ENCODE assay signal across 8 cellular contexts in the genomic region with DNA sequence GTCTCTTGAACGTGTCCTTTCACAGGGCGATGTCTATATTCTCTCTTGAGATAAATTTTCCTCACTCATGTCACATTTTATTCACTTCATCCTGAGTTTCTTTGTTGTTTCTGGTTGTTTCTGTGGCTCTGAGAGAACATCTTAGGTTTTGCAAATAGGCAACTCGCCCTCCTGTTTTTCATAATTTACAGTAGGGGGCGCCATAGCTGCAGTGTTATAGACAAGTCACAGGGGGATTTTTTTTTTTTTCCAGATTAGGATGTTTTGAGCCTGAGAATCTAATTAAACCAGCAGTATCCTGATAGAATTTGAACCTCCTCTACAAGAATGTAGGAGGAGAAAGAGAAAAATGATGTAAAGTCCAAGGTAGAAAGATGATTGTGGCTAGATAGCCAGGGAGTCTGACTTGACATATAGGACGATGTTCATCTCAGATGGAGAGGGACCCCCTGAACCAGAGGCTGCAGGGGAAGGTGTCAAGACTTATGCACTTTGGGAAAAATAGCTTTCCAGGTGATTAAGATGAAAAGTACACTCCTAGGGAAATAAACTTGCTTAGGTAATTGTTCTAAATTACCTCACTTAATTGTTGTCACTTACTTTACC.
A peak's percentile ranks its signal among the peaks of the same experiment; 100 is the strongest.
DNase-seq lines count a peak whose midpoint lies in the region; FAIRE-seq and TF ChIP-seq lines count a peak whose summit lies in the region.

No MANE protein-coding gene starts in this region.

- intact Hi-C loops in Calu3 (cut with micrococcal nuclease; ENCODE audit: unreplicated experiment): loop anchor here (5.0 kb wide), 1 partner anchor 1138 kb away; no protein-coding TSS in a partner anchor

- no peaks in the 10 kb centered on the region for H3K4me1 ChIP-seq in keratinocyte (ENCODE audit: control insufficient read depth, extremely low read depth, insufficient read depth, low read length)

- CTCF ChIA-PET in Calu3 (lab: Charles Lee): interaction anchor here (0.7 kb wide), 1 partner anchor 1948 kb away, joined by 4 read pairs; no protein-coding TSS in a partner anchor

- TF ChIP-seq CTCF in Calu3 (IDR thresholded peaks at IDR 0.05; ENCODE audit: unreplicated experiment): peak; percentile 49
- TF ChIP-seq CTCF in HL-60 (IDR thresholded peaks at IDR 0.05; ENCODE audit: insufficient read depth, low read length): peak; percentile 16
- TF ChIP-seq CTCF in SU-DHL-6 (IDR thresholded peaks at IDR 0.05; ENCODE audit: insufficient read depth, low read length, poor library complexity, severe bottlenecking): peak; percentile 60
- TF ChIP-seq CTCF in keratinocyte (optimal IDR thresholded peaks at IDR 0.05 in 1 of 3, IDR thresholded peaks at IDR 0.05 in 1 of 3, conservative IDR thresholded peaks at IDR 0.05 in 1 of 3; ENCODE audit: extremely low read depth in 1 of 3, insufficient read depth in 2 of 3, low read length in 3 of 3): peak in 2 of 3 experiments; percentile 34 to 50

- no peaks in the 10 kb centered on the region for H3K9me3 Mint-ChIP-seq in Calu3 (ENCODE audit: low read depth, unreplicated experiment)

- H2AFZ ChIP-seq in SU-DHL-6 (ENCODE audit: low read depth, low read length, severe bottlenecking) (no peak overlapping the region), keratinocyte (ENCODE audit: control insufficient read depth, low read length) (no peak overlapping the region)

- no peak overlapping the region for H3K4me3 Mint-ChIP-seq in Calu3 (ENCODE audit: low read depth, unreplicated experiment)

- BruUV-seq in Calu3 (replicated peaks; lab: Mats Ljungman, UMichigan): no TSS peak

- H3K9me2 ChIP-seq in SU-DHL-6 (replicated peaks; ENCODE audit: insufficient read depth, low read length): no peaks in the 10 kb centered on the region

- H3K4me2 ChIP-seq in SU-DHL-6 (ENCODE audit: low read depth, low read length, poor library complexity, severe bottlenecking) (no peak overlapping the region), keratinocyte (ENCODE audit: control insufficient read depth, extremely low read depth, insufficient read depth, low read depth, low read length) (no peak overlapping the region)

- no peaks in the 10 kb centered on the region for H3K4me1 Mint-ChIP-seq in Calu3 (ENCODE audit: low read depth, unreplicated experiment)

- no peaks in the 10 kb centered on the region for H3K36me3 Mint-ChIP-seq in Calu3 (ENCODE audit: insufficient read depth, unreplicated experiment)

- no peaks in the 10 kb centered on the region for H3K79me2 ChIP-seq in SU-DHL-6 (ENCODE audit: insufficient read depth, low read length)
- H3K79me2 ChIP-seq in keratinocyte (ENCODE audit: control insufficient read depth, insufficient read depth, low read length): no peaks in the 10 kb centered on the region

- no peak overlapping the region for H3K4me3 ChIP-seq in HL-60 (replicated peaks; ENCODE audit: insufficient read depth, low read length)
- no peak overlapping the region for H3K4me3 ChIP-seq in SU-DHL-6 (ENCODE audit: insufficient read depth, low read length, poor library complexity, severe bottlenecking)
- H3K4me3 ChIP-seq in keratinocyte (ENCODE audit: control insufficient read depth in 2 of 3, extremely low read depth in 1 of 3, insufficient read depth in 2 of 3, low read depth in 1 of 3, low read length in 3 of 3): no peak overlapping the region

- DNase-seq in Calu3 (no peak), HL-60 (ENCODE audit: low read depth in 1 of 2, low spot score in 1 of 2) (no peak), keratinocyte (ENCODE audit: low read depth, low spot score) (no peak), NCI-H2227 treated with DMSO at 0.1 percent for 48 hours (lab: John Stamatoyannopoulos, UW) (no peak), globus pallidus (ENCODE audit: low spot score) (no peak), retina (no peak)
- no peak for DNase-seq in activated CD4-positive, CD25-positive, alpha-beta regulatory T cell treated with anti-CD3 and anti-CD28 coated beads, Interleukin-2, amount 50 U/mL, for 72 hours

- dilution Hi-C loops in keratinocyte (cut with MboI; ENCODE audit: extremely low pct_ligation_motif_present, low sequenced_read_pairs): no loop called here

- H3K9me3 ChIP-seq in SU-DHL-6 (ENCODE audit: insufficient read depth, low read length) (no peaks in the 10 kb centered on the region), keratinocyte (ENCODE audit: control insufficient read depth, low read depth, low read length) (no peaks in the 10 kb centered on the region)

- H3K27me3 ChIP-seq in HL-60 (ENCODE audit: insufficient read depth, poor library complexity, severe bottlenecking) (no peaks in the 10 kb centered on the region), SU-DHL-6 (ENCODE audit: low read length) (no peaks in the 10 kb centered on the region), keratinocyte (ENCODE audit: control insufficient read depth, extremely low read depth, insufficient read depth, low read length) (no peaks in the 10 kb centered on the region)

- H3K27ac Mint-ChIP-seq in Calu3 (ENCODE audit: unreplicated experiment): no peak overlapping the region

- no peaks in the 10 kb centered on the region for H4K20me1 ChIP-seq in SU-DHL-6 (ENCODE audit: low read depth, low read length)
- no peaks in the 10 kb centered on the region for H4K20me1 ChIP-seq in keratinocyte (ENCODE audit: control insufficient read depth, extremely low read depth, insufficient read depth, low read length)

- H3K36me3 ChIP-seq in SU-DHL-6 (ENCODE audit: low read length) (no peaks in the 10 kb centered on the region), keratinocyte (ENCODE audit: control insufficient read depth in 2 of 2, extremely low read depth in 1 of 2, insufficient read depth in 2 of 2, low read length in 2 of 2) (no peaks in the 10 kb centered on the region)

- no peaks in the 10 kb centered on the region for H3F3A ChIP-seq in SU-DHL-6 (ENCODE audit: insufficient read depth)

- peaks cover 15% of the 10 kb centered on the region for H3K27me3 Mint-ChIP-seq in Calu3 (ENCODE audit: unreplicated experiment)

- no peak for FAIRE-seq in keratinocyte (lab: Jason Lieb, UNC)

- H3K9ac ChIP-seq in SU-DHL-6 (ENCODE audit: low read length): no peak overlapping the region
- H3K9ac ChIP-seq in keratinocyte (ENCODE audit: control insufficient read depth, extremely low read depth, insufficient read depth, low read length): no peak overlapping the region

- H3K27ac ChIP-seq in HL-60 (replicated peaks): no peak overlapping the region
- H3K27ac ChIP-seq in SU-DHL-6 (ENCODE audit: low read depth, low read length): no peak overlapping the region
- no peak overlapping the region for H3K27ac ChIP-seq in keratinocyte (ENCODE audit: control insufficient read depth, insufficient read depth, low read length)

- H3K9me1 ChIP-seq in keratinocyte (ENCODE audit: control insufficient read depth, extremely low read depth, insufficient read depth, low read length): no peaks in the 10 kb centered on the region
